ENCODE assay signal across 1 cellular context in the genomic region with DNA sequence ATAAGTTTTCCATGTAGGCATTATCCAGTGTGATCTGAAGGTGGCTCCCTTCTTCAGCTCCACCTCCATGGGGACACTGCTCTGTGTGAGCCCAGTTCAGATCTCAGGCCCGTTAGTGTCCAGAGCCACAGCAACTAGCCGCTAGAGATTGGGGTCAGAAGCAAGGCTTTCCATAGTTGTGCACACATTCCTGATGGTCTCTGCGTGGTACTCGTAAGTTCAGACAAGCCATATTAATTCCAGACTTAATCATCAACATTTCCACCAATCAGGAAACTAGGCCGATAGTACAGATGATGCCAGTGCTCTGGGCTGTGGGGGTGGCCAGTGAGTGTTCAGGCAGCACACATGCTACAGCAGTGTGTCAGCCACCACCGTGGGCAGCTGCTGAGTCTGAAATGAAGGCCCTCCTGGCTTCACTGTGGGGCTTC.
TF ChIP-seq lines count a peak whose summit lies in the region.

No MANE protein-coding gene starts in this region.

TF ChIP-seq in HEK293, 187 proteins besides CTCF, POLR2A, EP300 and RAD21 (continued from another document):
- TF ChIP-seq ZNF335 (tag by site-specific recombination; conservative IDR thresholded peaks at IDR 0.05) (peak; percentile 77), ZBTB17 (tag by site-specific recombination; IDR thresholded peaks at IDR 0.05) (peak; percentile 66)
